Comparison of ENCODE assay signal across 31 cellular contexts in the genomic region with DNA sequence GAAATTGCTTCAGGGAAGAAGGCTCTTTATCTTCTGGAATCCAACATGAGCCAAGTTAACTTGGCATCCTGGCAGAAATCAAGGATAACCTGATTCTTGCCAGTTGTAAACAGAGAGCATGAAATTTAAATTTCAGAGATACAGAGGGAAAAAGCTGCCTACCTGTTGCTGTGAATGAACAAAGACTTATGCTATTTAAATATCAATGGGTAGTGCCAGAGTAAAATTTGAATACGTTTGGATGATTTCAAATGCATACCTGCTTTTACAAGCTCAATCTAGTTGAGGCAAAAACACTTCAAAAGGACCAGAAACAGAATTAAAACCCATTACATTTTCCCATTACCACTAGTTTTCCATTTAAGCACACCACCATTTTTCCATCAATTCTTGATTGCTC.
"Had no signal": no experiment of that assay in that cellular context is flagged by ENCODE, and none has a peak within 500 bp of the region (broad histone marks: within the 10 kb centered on the region; RNA-seq: fewer than 3 reads in every experiment).

No MANE protein-coding gene starts in this region.

- H3K27ac Mint-ChIP-seq: immature natural killer cell; naive thymus-derived CD8-positive, alpha-beta T cell; nephron; stimulated activated memory B cell treated with anti-CD40 and anti-IgM and Interleukin-4, amounts not matched to agents 10 μg/mL and 1 μg/mL and 100 μg/mL, for 72 hours; stimulated activated naive CD8-positive, alpha-beta T cell treated with anti-CD3 and anti-CD28 coated beads, Interleukin-15, amount 100 ng/mL, for 72 hours had no signal

- H3K27ac ChIP-seq: left lung, lower lobe of right lung, pancreas, prostate gland, sigmoid colon, testis, thyroid gland, transverse colon, upper lobe of left lung, vagina had no signal

- H3K27me3 Mint-ChIP-seq: stimulated activated memory B cell treated with anti-CD40 and anti-IgM and Interleukin-4, amounts not matched to agents 10 μg/mL and 1 μg/mL and 100 μg/mL, for 72 hours; stimulated activated naive CD8-positive, alpha-beta T cell treated with anti-CD3 and anti-CD28 coated beads, Interleukin-15, amount 100 ng/mL, for 72 hours had no signal

- ATAC-seq: left colon; left lung; lower lobe of right lung; naive thymus-derived CD8-positive, alpha-beta T cell; pancreas; right cardiac atrium; stimulated activated memory B cell treated with anti-CD40 and anti-IgM and Interleukin-4, amounts not matched to agents 10 μg/mL and 1 μg/mL and 100 μg/mL, for 72 hours; stimulated activated naive CD8-positive, alpha-beta T cell treated with anti-CD3 and anti-CD28 coated beads, Interleukin-15, amount 100 ng/mL, for 72 hours had no signal

- H3K9me3 ChIP-seq: left lung, lower lobe of right lung, pancreas, prostate gland, sigmoid colon, testis, thyroid gland, transverse colon, upper lobe of left lung, vagina had no signal

- H3K27me3 ChIP-seq: left lung, pancreas, sigmoid colon, testis, thyroid gland, transverse colon, upper lobe of left lung, vagina had no signal

- H3K36me3 ChIP-seq: left lung, lower lobe of right lung, pancreas, prostate gland, sigmoid colon, thyroid gland, transverse colon, upper lobe of left lung, vagina had no signal

- H3K4me3 Mint-ChIP-seq: immature natural killer cell; naive thymus-derived CD8-positive, alpha-beta T cell; nephron; neural crest cell; stimulated activated memory B cell treated with anti-CD40 and anti-IgM and Interleukin-4, amounts not matched to agents 10 μg/mL and 1 μg/mL and 100 μg/mL, for 72 hours; stimulated activated naive CD8-positive, alpha-beta T cell treated with anti-CD3 and anti-CD28 coated beads, Interleukin-15, amount 100 ng/mL, for 72 hours had no signal

- H3K36me3 Mint-ChIP-seq: immature natural killer cell; stimulated activated memory B cell treated with anti-CD40 and anti-IgM and Interleukin-4, amounts not matched to agents 10 μg/mL and 1 μg/mL and 100 μg/mL, for 72 hours had no signal

- DNase-seq: hypothalamus; immature natural killer cell; kidney; left colon; left lung; lower lobe of right lung; mammary epithelial cell; mesenchymal stem cell; naive thymus-derived CD8-positive, alpha-beta T cell; nucleus accumbens; pancreas; posterior cingulate gyrus; retina; right cardiac atrium; sigmoid colon; small intestine; stimulated activated CD4-positive, alpha-beta T cell treated with anti-CD3 and anti-CD28 coated beads, Interleukin-1b, Interleukin-23, amount 100 ng/mL, for 48 hours; stimulated activated CD4-positive, alpha-beta T cell treated with anti-CD3 and anti-CD28 coated beads, Interleukin-2, amount 100 ng/mL, for 48 hours; stimulated activated CD4-positive, alpha-beta T cell treated with anti-CD3 and anti-CD28 coated beads, Interleukin-4, amount 100 ng/mL, for 4 hours; stimulated activated CD8-positive, alpha-beta memory T cell treated with anti-CD3 and anti-CD28 coated beads, Interleukin-4, amount 100 ng/mL, for 48 hours; stimulated activated naive CD4-positive, alpha-beta T cell treated with Interleukin-2 at 50 U/mL for 16 hours; stimulated activated naive CD8-positive, alpha-beta T cell treated with anti-CD3 and anti-CD28 coated beads, Interleukin-15, amount 100 ng/mL, for 72 hours; testis; thyroid gland; transverse colon; upper lobe of left lung had no signal

- H3K4me1 Mint-ChIP-seq: immature natural killer cell; naive thymus-derived CD8-positive, alpha-beta T cell; nephron; neural crest cell; stimulated activated memory B cell treated with anti-CD40 and anti-IgM and Interleukin-4, amounts not matched to agents 10 μg/mL and 1 μg/mL and 100 μg/mL, for 72 hours; stimulated activated naive CD8-positive, alpha-beta T cell treated with anti-CD3 and anti-CD28 coated beads, Interleukin-15, amount 100 ng/mL, for 72 hours had no signal

- H3K4me3 ChIP-seq: left lung, lower lobe of right lung, pancreas, prostate gland, sigmoid colon, testis, thyroid gland, transverse colon, upper lobe of left lung, vagina had no signal

- H3K9me3 Mint-ChIP-seq: nephron; neural crest cell; stimulated activated memory B cell treated with anti-CD40 and anti-IgM and Interleukin-4, amounts not matched to agents 10 μg/mL and 1 μg/mL and 100 μg/mL, for 72 hours had no signal

- H3K4me1 ChIP-seq: left lung, lower lobe of right lung, prostate gland, sigmoid colon, testis, thyroid gland, transverse colon, upper lobe of left lung, vagina had no signal
